ENCODE assay signal across 9 cellular contexts in the genomic region with DNA sequence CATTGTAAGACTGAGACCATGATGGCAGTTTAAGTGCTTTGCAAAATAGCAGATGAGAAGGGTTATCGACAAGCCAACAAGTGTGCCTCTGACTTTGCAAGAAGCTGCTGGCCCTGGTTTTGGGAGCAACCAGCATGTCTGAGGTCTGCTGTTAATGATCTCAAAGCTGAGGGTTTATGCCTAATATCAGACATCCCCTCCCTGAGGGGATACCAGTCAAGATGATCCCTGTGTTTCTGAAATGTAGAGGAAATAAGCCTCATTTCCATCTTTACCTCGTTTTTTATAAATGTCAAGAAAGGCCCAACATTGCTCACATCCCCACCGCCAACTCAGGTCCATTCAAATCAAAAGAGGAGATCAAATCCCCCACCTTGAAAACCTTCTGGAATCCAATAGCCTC.
"Had no signal": no experiment of that assay in that cellular context is flagged by ENCODE, and none has a peak within 500 bp of the region (broad histone marks: within the 10 kb centered on the region; RNA-seq: fewer than 3 reads in every experiment).

No MANE protein-coding gene starts in this region.

- H3K4me1 ChIP-seq: HAP-1 had no signal

- ATAC-seq: HCT116, HepG2 had no signal

- H3K27ac Mint-ChIP-seq: HFFc6, IgD-negative memory B cell had no signal

- H3K4me3 ChIP-seq: GM23248, HAP-1 had no signal

- H3K4me3 Mint-ChIP-seq: HFFc6, IgD-negative memory B cell had no signal

- H3K36me3 Mint-ChIP-seq: IgD-negative memory B cell had no signal

- DNase-seq: GM23248, GOT3, H7, HFFc6, KBM-7 had no signal

- H3K36me3 ChIP-seq: HAP-1 had no signal

- H3K27me3 Mint-ChIP-seq: IgD-negative memory B cell had no signal
